In the genomic region with DNA sequence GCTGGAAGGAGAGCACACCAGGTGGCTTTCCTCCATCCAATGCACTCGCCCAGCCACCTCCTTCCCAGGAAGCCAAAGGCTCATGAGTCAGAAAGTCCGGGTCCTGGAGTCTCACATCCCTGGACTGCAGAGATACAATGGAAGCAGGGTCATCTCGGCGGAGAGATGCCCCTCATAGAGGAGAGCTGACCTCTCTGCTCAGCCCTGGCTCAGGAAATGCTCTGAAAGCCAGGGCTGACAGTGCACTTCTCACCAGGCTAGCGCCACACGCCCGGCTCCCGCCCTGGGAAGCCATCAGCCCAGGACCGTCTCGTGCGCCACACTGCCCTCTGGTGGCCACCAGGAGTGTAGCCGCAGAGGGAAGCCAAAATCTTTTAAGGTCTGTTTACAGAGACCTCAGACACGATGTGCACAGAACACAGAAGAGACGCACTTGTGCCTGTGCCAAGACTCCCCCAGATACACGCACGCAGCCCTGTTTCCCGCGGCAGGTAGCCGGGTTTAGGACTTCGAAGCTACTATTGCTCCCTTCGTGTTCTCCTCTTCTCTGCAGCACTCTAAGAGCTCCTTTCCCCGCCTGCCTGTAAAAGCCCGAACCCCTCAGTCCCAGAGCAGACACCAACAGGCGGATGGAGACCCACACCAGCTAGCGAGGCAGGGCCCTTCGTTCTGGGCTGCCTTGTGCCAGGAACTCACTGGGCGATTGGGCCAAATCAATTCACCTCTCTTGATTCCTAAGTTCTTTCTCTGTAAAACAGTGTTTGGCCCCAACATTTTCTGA, we compare ENCODE assay signal across 8 cellular contexts. TPM values are rescaled to one million over a fixed set of nuclear protein-coding genes. Genes with fewer than 3 reads are reported as not detected.
DNase-seq lines count a peak whose midpoint lies in the region; ATAC-seq, FAIRE-seq and TF ChIP-seq lines count a peak whose summit lies in the region.

No MANE protein-coding gene starts in this region.

- H3K27ac ChIP-seq in PC-3 (ENCODE audit: low read length) (no peak overlapping the region), fibroblast of lung (ENCODE audit: insufficient read depth, low read length) (no peak overlapping the region)

- H3K9ac ChIP-seq in PC-3 (ENCODE audit: low read length) (no peak overlapping the region), fibroblast of lung (ENCODE audit: insufficient read depth, low read length) (no peak overlapping the region)

- BruUV-seq in Calu3 (replicated peaks; lab: Mats Ljungman, UMichigan) = no TSS peak
- BruUV-seq in PC-3 (replicated peaks; lab: Mats Ljungman, UMichigan) = no TSS peak

- DNase-seq in Calu3 (peak; percentile 85), HTR-8/SVneo (ENCODE audit: insufficient read length, low spot score) (peak; percentile 77), PC-3 (peak; percentile 73), fibroblast of lung (ENCODE audit: low read depth in 2 of 2) (peak; percentile 50 to 57), nephron progenitor cell (peak; percentile 87)
- DNase-seq in activated T-cell treated with anti-CD3 and anti-CD28 coated beads, Interleukin-2, amount 50 U/mL, for 4 hours = peak; percentile 65
- DNase-seq in stimulated activated naive CD8-positive, alpha-beta T cell treated with anti-CD3 and anti-CD28 coated beads, Interleukin-15, amount 100 ng/mL, for 72 hours = peak; percentile 71 to 77

- CTCF ChIA-PET in Calu3 (lab: Charles Lee) (interaction anchor here (1.1 kb wide), 1 partner anchor 8 kb away, joined by 3 read pairs; no protein-coding TSS in a partner anchor), PC-3 (lab: Charles Lee) (no interaction called here)

- H3K36me3 ChIP-seq in PC-3 (ENCODE audit: low read depth, low read length) (no peaks in the 10 kb centered on the region), fibroblast of lung (ENCODE audit: control insufficient read depth, insufficient read depth, low read length) (no peaks in the 10 kb centered on the region)

- POLR2A ChIA-PET in PC-3 (lab: Charles Lee; ENCODE audit: unreplicated experiment) = interaction anchor here (0.7 kb wide), 1 partner anchor 64 kb away, joined by 5 read pairs; no protein-coding TSS in a partner anchor

- H3K4me1 Mint-ChIP-seq in Calu3 (ENCODE audit: low read depth, unreplicated experiment) (no peaks in the 10 kb centered on the region), nephron progenitor cell (peaks cover 41% of the 10 kb centered on the region)
- peaks cover 6% of the 10 kb centered on the region for H3K4me1 Mint-ChIP-seq in activated T-cell treated with anti-CD3 and anti-CD28 coated beads, Interleukin-2, amount 50 U/mL, for 4 hours (ENCODE audit: low read depth)
- H3K4me1 Mint-ChIP-seq in stimulated activated naive CD8-positive, alpha-beta T cell treated with anti-CD3 and anti-CD28 coated beads, Interleukin-15, amount 100 ng/mL, for 72 hours = peaks cover 12% of the 10 kb centered on the region

- H3K9me3 Mint-ChIP-seq in Calu3 (ENCODE audit: low read depth, unreplicated experiment) (no peaks in the 10 kb centered on the region), nephron progenitor cell (no peaks in the 10 kb centered on the region)
- H3K9me3 Mint-ChIP-seq in activated T-cell treated with anti-CD3 and anti-CD28 coated beads, Interleukin-2, amount 50 U/mL, for 4 hours = no peaks in the 10 kb centered on the region
- H3K9me3 Mint-ChIP-seq in stimulated activated naive CD8-positive, alpha-beta T cell treated with anti-CD3 and anti-CD28 coated beads, Interleukin-15, amount 100 ng/mL, for 72 hours = no peaks in the 10 kb centered on the region

- no peaks in the 10 kb centered on the region for H3K79me2 ChIP-seq in PC-3 (ENCODE audit: low read length)
- no peaks in the 10 kb centered on the region for H3K79me2 ChIP-seq in fibroblast of lung (ENCODE audit: control insufficient read depth, insufficient read depth, low read length)

- FAIRE-seq in HTR-8/SVneo (lab: Jason Lieb, UNC) = peak; percentile 74

- no peak overlapping the region for H3K27ac Mint-ChIP-seq in Calu3 (ENCODE audit: unreplicated experiment)
- no peak overlapping the region for H3K27ac Mint-ChIP-seq in nephron progenitor cell
- no peak overlapping the region for H3K27ac Mint-ChIP-seq in stimulated activated naive CD8-positive, alpha-beta T cell treated with anti-CD3 and anti-CD28 coated beads, Interleukin-15, amount 100 ng/mL, for 72 hours

- ATAC-seq in GM21390 (IDR thresholded peaks at IDR 0.05; ENCODE audit: unreplicated experiment) (peak; percentile 81), PC-3 (peak; percentile 93)
- ATAC-seq in activated T-cell treated with anti-CD3 and anti-CD28 coated beads, Interleukin-2, amount 50 U/mL, for 4 hours = peak; percentile 87 to 89
- ATAC-seq in stimulated activated naive CD8-positive, alpha-beta T cell treated with anti-CD3 and anti-CD28 coated beads, Interleukin-15, amount 100 ng/mL, for 72 hours = peak; percentile 84

- no peaks in the 10 kb centered on the region for H3K27me3 ChIP-seq in PC-3 (ENCODE audit: low read length)
- H3K27me3 ChIP-seq in fibroblast of lung (ENCODE audit: control insufficient read depth, insufficient read depth, low read length) = no peaks in the 10 kb centered on the region

- H4K20me1 ChIP-seq in PC-3 (ENCODE audit: low read length) = no peaks in the 10 kb centered on the region
- no peaks in the 10 kb centered on the region for H4K20me1 ChIP-seq in fibroblast of lung (ENCODE audit: control insufficient read depth, extremely low read depth, insufficient read depth, low read length)

- H3K4me3 ChIP-seq in PC-3 (ENCODE audit: low read length) (peak overlapping the region; percentile 25; the same call in 1 of the 2 replicates), fibroblast of lung (replicated peaks in 1 of 4; ENCODE audit: control extremely low read depth in 1 of 4, insufficient read depth in 1 of 4, low read depth in 3 of 4, low read length in 4 of 4) (no peak overlapping the region)

- intact Hi-C loops in Calu3 (cut with micrococcal nuclease; ENCODE audit: unreplicated experiment) (loop anchor here (2.0 to 5.0 kb wide), 2 partner anchors 1330 to 1622 kb away; no protein-coding TSS in a partner anchor), PC-3 (cut with micrococcal nuclease) (no loop called here)

- H3K4me1 ChIP-seq in PC-3 (ENCODE audit: insufficient read depth, low read length) (no peaks in the 10 kb centered on the region), fibroblast of lung (ENCODE audit: control insufficient read depth, extremely low read depth, insufficient read depth, low read length) (peaks cover 2% of the 10 kb centered on the region)

- H3K9me2 ChIP-seq in PC-3 (replicated peaks; ENCODE audit: low read length) = no peaks in the 10 kb centered on the region

- H3K27me3 Mint-ChIP-seq in Calu3 (ENCODE audit: unreplicated experiment) (peaks cover 54% of the 10 kb centered on the region), nephron progenitor cell (ENCODE audit: low read depth, poor library complexity) (peaks cover 38% of the 10 kb centered on the region)
- peaks cover 34% of the 10 kb centered on the region for H3K27me3 Mint-ChIP-seq in activated T-cell treated with anti-CD3 and anti-CD28 coated beads, Interleukin-2, amount 50 U/mL, for 4 hours (ENCODE audit: low read depth)
- peaks cover 32% of the 10 kb centered on the region for H3K27me3 Mint-ChIP-seq in stimulated activated naive CD8-positive, alpha-beta T cell treated with anti-CD3 and anti-CD28 coated beads, Interleukin-15, amount 100 ng/mL, for 72 hours

- H2AFZ ChIP-seq in PC-3 (ENCODE audit: low read length) (peak overlapping the region; percentile 78), fibroblast of lung (ENCODE audit: low read length) (peak overlapping the region; percentile 46)

- peak; percentile 90 for TF ChIP-seq CTCF in Calu3 (IDR thresholded peaks at IDR 0.05; ENCODE audit: unreplicated experiment)
- peak; percentile 87 for TF ChIP-seq CTCF in PC-3 (conservative IDR thresholded peaks at IDR 0.05; ENCODE audit: low read depth, low read length)
- TF ChIP-seq CTCF in fibroblast of lung (conservative IDR thresholded peaks at IDR 0.05 in 1 of 2, IDR thresholded peaks at IDR 0.05 in 1 of 2; ENCODE audit: low read depth in 1 of 2, low read length in 2 of 2) = peak; percentile 86 to 91
- TF ChIP-seq CTCF in nephron progenitor cell (IDR thresholded peaks at IDR 0.05) = peak; percentile 93

- no peaks in the 10 kb centered on the region for H3K9me3 ChIP-seq in PC-3 (ENCODE audit: low read length)
- no peaks in the 10 kb centered on the region for H3K9me3 ChIP-seq in fibroblast of lung (ENCODE audit: control insufficient read depth, insufficient read depth, low read depth, low read length)

- H3K36me3 Mint-ChIP-seq in Calu3 (ENCODE audit: insufficient read depth, unreplicated experiment) = peaks cover 6% of the 10 kb centered on the region
- no peaks in the 10 kb centered on the region for H3K36me3 Mint-ChIP-seq in activated T-cell treated with anti-CD3 and anti-CD28 coated beads, Interleukin-2, amount 50 U/mL, for 4 hours (ENCODE audit: insufficient read depth)
- H3K36me3 Mint-ChIP-seq in nephron progenitor cell (ENCODE audit: low read depth) = no peaks in the 10 kb centered on the region

- H3K4me3 Mint-ChIP-seq in Calu3 (ENCODE audit: low read depth, unreplicated experiment) (no peak overlapping the region), nephron progenitor cell (no peak overlapping the region)
- H3K4me3 Mint-ChIP-seq in activated T-cell treated with anti-CD3 and anti-CD28 coated beads, Interleukin-2, amount 50 U/mL, for 4 hours = no peak overlapping the region
- H3K4me3 Mint-ChIP-seq in stimulated activated naive CD8-positive, alpha-beta T cell treated with anti-CD3 and anti-CD28 coated beads, Interleukin-15, amount 100 ng/mL, for 72 hours = peak overlapping the region in 1 of 2 donors; percentile 14

- H3F3A ChIP-seq in PC-3 (ENCODE audit: low read length, unreplicated experiment) = no peaks in the 10 kb centered on the region

- H3K4me2 ChIP-seq in PC-3 (ENCODE audit: low read length) = peak overlapping the region; percentile 74
- peak overlapping the region; percentile 25 for H3K4me2 ChIP-seq in fibroblast of lung (ENCODE audit: extremely low read depth, insufficient read depth, low read length)

RNA-seq across cellular contexts. Expression of gene NTRK3, which starts 9.7 kb away (rescaled TPM):
- total RNA-seq in Calu3 (2022) = not detected in 2 replicates
- total RNA-seq in PC-3 (2014; rRNA removed) = not detected in 2 replicates
- total RNA-seq in activated T-cell treated with anti-CD3 and anti-CD28 coated beads, Interleukin-2, amount 50 U/mL, for 4 hours = 1 to 10 TPM in 1 of 3 donors, under 1 TPM in 1, not detected in 1; 0.18 to 1.7 TPM
- total RNA-seq in fibroblast of lung = 0.77 TPM in 1 of 2 replicates, not detected in the other
- 0.06 and 0.17 TPM in 2 replicates for polyA plus RNA-seq in fibroblast of lung
- 0.09 and 0.51 TPM in 2 replicates for polyA plus RNA-seq in fibroblast of lung (2012)
- polyA minus RNA-seq in fibroblast of lung (ENCODE audit: low replicate concordance) = 8.2 TPM in 1 of 2 replicates, not detected in the other
